ENCODE assay signal across 1 cellular context in the genomic region with DNA sequence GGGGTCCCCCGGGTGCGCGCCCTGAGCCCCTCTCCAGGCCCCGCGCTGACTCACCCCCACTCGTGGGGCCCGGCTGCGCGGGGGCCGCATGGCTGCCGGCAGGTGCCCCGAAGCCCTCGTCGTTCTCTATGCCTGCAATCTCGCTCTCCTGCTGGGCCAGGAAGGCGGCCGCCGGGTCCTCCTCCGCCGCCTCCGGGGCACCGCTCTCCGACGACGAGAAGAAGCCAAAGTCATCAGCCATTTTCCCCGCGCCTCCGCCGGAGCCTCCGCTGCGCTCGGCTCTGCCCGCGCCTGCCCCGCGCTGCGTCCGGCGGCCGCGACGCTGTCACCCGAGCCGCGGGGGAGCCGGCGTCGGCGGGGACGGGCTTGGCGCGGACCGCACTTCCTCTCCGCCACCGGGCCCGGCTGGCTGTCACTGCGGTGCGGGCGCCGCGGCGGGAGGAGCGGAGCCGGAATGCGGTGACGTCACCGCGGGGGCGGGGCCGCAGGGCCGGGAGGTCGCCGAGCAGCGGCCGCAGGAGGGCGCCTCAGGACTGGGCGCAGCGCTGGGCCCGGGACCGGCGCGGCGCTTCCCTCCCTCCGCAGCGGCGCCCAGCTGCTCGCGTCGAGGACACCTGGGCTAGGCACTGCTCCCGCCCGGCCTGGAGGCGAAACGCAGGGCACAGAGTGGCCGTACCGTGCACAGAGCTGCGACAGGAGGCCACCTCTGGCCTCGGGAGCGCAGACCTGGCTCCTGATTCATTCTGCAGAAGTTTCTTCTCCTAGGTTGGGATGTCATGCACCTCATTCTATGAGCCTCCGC.
TF ChIP-seq lines count a peak whose summit lies in the region.

A gene with protein sequence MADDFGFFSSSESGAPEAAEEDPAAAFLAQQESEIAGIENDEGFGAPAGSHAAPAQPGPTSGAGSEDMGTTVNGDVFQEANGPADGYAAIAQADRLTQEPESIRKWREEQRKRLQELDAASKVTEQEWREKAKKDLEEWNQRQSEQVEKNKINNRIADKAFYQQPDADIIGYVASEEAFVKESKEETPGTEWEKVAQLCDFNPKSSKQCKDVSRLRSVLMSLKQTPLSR (minus strand): TSS at position 417 of the 802 bp plus-strand sequence. CDS start 176 bp downstream, at position 241.

TF ChIP-seq in SK-N-SH, 30 proteins besides CTCF, POLR2A, EP300 and RAD21 (continued from another document):
- TF ChIP-seq, protein P1, sequence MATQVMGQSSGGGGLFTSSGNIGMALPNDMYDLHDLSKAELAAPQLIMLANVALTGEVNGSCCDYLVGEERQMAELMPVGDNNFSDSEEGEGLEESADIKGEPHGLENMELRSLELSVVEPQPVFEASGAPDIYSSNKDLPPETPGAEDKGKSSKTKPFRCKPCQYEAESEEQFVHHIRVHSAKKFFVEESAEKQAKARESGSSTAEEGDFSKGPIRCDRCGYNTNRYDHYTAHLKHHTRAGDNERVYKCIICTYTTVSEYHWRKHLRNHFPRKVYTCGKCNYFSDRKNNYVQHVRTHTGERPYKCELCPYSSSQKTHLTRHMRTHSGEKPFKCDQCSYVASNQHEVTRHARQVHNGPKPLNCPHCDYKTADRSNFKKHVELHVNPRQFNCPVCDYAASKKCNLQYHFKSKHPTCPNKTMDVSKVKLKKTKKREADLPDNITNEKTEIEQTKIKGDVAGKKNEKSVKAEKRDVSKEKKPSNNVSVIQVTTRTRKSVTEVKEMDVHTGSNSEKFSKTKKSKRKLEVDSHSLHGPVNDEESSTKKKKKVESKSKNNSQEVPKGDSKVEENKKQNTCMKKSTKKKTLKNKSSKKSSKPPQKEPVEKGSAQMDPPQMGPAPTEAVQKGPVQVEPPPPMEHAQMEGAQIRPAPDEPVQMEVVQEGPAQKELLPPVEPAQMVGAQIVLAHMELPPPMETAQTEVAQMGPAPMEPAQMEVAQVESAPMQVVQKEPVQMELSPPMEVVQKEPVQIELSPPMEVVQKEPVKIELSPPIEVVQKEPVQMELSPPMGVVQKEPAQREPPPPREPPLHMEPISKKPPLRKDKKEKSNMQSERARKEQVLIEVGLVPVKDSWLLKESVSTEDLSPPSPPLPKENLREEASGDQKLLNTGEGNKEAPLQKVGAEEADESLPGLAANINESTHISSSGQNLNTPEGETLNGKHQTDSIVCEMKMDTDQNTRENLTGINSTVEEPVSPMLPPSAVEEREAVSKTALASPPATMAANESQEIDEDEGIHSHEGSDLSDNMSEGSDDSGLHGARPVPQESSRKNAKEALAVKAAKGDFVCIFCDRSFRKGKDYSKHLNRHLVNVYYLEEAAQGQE (IDR thresholded peaks at IDR 0.05; ENCODE audit: low read depth, low read length): no peak
- TF ChIP-seq GATA2 (CRISPR knock-in tag; IDR thresholded peaks at IDR 0.05): no peak
- TF ChIP-seq YY1 (IDR thresholded peaks at IDR 0.05; ENCODE audit: low read depth): peak; percentile 21; the same call in 1 of the 2 replicates
- peak; percentile 66 for TF ChIP-seq MXI1 (IDR thresholded peaks at IDR 0.05; ENCODE audit: low read depth, low read length)
- peak; percentile 62; the same call in 1 of the 2 replicates for TF ChIP-seq SIN3A (IDR thresholded peaks at IDR 0.05; ENCODE audit: borderline replicate concordance, low read depth, low read length)
- TF ChIP-seq, protein P2, sequence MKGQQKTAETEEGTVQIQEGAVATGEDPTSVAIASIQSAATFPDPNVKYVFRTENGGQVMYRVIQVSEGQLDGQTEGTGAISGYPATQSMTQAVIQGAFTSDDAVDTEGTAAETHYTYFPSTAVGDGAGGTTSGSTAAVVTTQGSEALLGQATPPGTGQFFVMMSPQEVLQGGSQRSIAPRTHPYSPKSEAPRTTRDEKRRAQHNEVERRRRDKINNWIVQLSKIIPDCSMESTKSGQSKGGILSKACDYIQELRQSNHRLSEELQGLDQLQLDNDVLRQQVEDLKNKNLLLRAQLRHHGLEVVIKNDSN (IDR thresholded peaks at IDR 0.05; ENCODE audit: borderline replicate concordance, low read depth): no peak
TF ChIP-seq in SK-N-SH: peak in this region for 6.
